Comparison of ENCODE assay signal across 8 cellular contexts in the genomic region with DNA sequence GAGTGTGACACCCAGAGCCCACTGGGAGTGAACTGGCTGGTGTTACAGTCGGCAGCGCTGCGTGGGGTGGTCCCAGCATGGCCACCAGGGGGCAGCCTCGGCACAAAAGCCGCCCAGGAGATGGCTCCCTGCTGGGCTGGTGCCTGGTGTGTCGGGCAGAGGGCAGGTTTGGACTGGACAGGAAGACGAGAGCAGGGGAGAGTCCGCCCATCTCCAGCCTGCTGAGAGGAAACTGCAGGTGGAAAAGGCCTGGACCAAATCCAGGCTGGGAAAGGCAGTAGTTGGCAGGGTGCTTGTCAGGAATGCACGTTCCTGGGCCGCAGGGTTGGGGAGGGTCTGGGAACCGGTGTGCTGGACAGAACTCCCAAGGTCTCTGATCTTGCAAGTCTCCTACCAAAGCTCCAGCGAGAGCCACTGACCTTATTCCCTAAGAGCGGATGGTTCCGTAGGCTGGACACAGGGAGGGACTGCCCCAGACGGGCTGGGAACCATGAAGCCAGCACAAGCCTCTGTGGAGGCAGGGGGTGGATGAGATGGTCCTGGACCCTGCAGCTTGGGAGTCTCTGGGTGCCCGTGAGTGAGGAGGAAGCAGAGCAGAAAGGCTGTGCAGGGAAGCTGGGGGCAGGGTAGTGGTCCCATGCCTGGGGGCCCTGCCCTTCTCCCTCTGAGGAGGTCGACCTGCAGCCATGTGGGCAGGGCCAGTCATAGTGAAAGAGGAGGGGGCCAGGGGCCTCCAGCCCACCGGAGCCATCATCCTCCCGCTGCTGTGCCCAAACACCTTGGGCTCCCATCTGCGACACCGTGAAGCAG. TPM values are rescaled to one million over a fixed set of nuclear protein-coding genes. Genes with fewer than 3 reads are reported as not detected.
DNase-seq lines count a peak whose midpoint lies in the region; ATAC-seq and TF ChIP-seq lines count a peak whose summit lies in the region.

No MANE protein-coding gene starts in this region.

- no peaks in the 10 kb centered on the region for H3K79me2 ChIP-seq in DND-41 (ENCODE audit: insufficient read depth, low read length)

- H3K27me3 Mint-ChIP-seq in activated T-cell treated with anti-CD3 and anti-CD28 coated beads, Interleukin-2, amount 50 U/mL, for 4 hours (ENCODE audit: low read depth), result peaks cover 29% of the 10 kb centered on the region
- H3K27me3 Mint-ChIP-seq in nephron progenitor cell (ENCODE audit: low read depth, poor library complexity), result peaks cover 56% of the 10 kb centered on the region
- peaks cover 21% of the 10 kb centered on the region for H3K27me3 Mint-ChIP-seq in stimulated activated naive CD8-positive, alpha-beta T cell treated with anti-CD3 and anti-CD28 coated beads, Interleukin-15, Interleukin-2, amounts not matched to agents 100 ng/mL and 50 ng/mL, for 24 hours

- H3K4me3 ChIP-seq in DND-41 (ENCODE audit: low read depth in 1 of 2, low read length in 2 of 2) (no peak overlapping the region), Peyer's patch (no peak overlapping the region), esophagus squamous epithelium (peak overlapping the region in 2 of 4 donors; percentile 69 to 77)

- no peaks in the 10 kb centered on the region for H3K36me3 Mint-ChIP-seq in activated T-cell treated with anti-CD3 and anti-CD28 coated beads, Interleukin-2, amount 50 U/mL, for 4 hours (ENCODE audit: insufficient read depth)
- H3K36me3 Mint-ChIP-seq in nephron progenitor cell (ENCODE audit: low read depth), result no peaks in the 10 kb centered on the region
- H3K36me3 Mint-ChIP-seq in stimulated activated naive CD8-positive, alpha-beta T cell treated with anti-CD3 and anti-CD28 coated beads, Interleukin-15, Interleukin-2, amounts not matched to agents 100 ng/mL and 50 ng/mL, for 24 hours (ENCODE audit: low read depth), result no peaks in the 10 kb centered on the region

- no peaks in the 10 kb centered on the region for H3K9me3 ChIP-seq in DND-41 (ENCODE audit: insufficient read depth, low read length, severe bottlenecking)
- H3K9me3 ChIP-seq in Peyer's patch, result no peaks in the 10 kb centered on the region
- H3K9me3 ChIP-seq in esophagus squamous epithelium, result no peaks in the 10 kb centered on the region

- peaks cover 3% of the 10 kb centered on the region for H4K20me1 ChIP-seq in DND-41 (ENCODE audit: insufficient read depth, low read length)

- intact Hi-C loops in esophagus squamous epithelium (cut with DNase I), result loop anchor here (2.0 kb wide), 1 partner anchor 70 kb away; no protein-coding TSS in a partner anchor

- 0 out of 2 replicates have a peak overlapping the region, but pooled peaks have one; percentile 41 for H2AFZ ChIP-seq in DND-41 (ENCODE audit: low read depth, low read length)

- TF ChIP-seq POLR2A in Peyer's patch (IDR thresholded peaks at IDR 0.05) (no peak), esophagus squamous epithelium (IDR thresholded peaks at IDR 0.05) (no peak)

- 24 to 48% methylated on average over 4 to 9 of the region's 21 CpGs for WGBS in esophagus squamous epithelium, 2 donors

- peaks cover 9% of the 10 kb centered on the region for H3K4me1 Mint-ChIP-seq in activated T-cell treated with anti-CD3 and anti-CD28 coated beads, Interleukin-2, amount 50 U/mL, for 4 hours (ENCODE audit: low read depth)
- peaks cover 25% of the 10 kb centered on the region for H3K4me1 Mint-ChIP-seq in nephron progenitor cell
- peaks cover 13% of the 10 kb centered on the region for H3K4me1 Mint-ChIP-seq in stimulated activated naive CD8-positive, alpha-beta T cell treated with anti-CD3 and anti-CD28 coated beads, Interleukin-15, Interleukin-2, amounts not matched to agents 100 ng/mL and 50 ng/mL, for 24 hours (ENCODE audit: low read depth)

- H3K9ac ChIP-seq in DND-41 (ENCODE audit: low read depth, low read length), result no peak overlapping the region

- H3K9me3 Mint-ChIP-seq in activated T-cell treated with anti-CD3 and anti-CD28 coated beads, Interleukin-2, amount 50 U/mL, for 4 hours, result no peaks in the 10 kb centered on the region
- no peaks in the 10 kb centered on the region for H3K9me3 Mint-ChIP-seq in nephron progenitor cell
- no peaks in the 10 kb centered on the region for H3K9me3 Mint-ChIP-seq in stimulated activated naive CD8-positive, alpha-beta T cell treated with anti-CD3 and anti-CD28 coated beads, Interleukin-15, Interleukin-2, amounts not matched to agents 100 ng/mL and 50 ng/mL, for 24 hours

- H3K27ac ChIP-seq in DND-41 (ENCODE audit: low read length), result no peak overlapping the region
- H3K27ac ChIP-seq in Peyer's patch, result no peak overlapping the region
- peak overlapping the region in 3 of 4 donors; percentile 23 to 97 (median 46) for H3K27ac ChIP-seq in esophagus squamous epithelium

- H3K4me2 ChIP-seq in DND-41 (ENCODE audit: insufficient read depth, low read length), result no peak overlapping the region

- no peaks in the 10 kb centered on the region for H3K27me3 ChIP-seq in DND-41 (ENCODE audit: insufficient read depth, low read length, poor library complexity)
- no peaks in the 10 kb centered on the region for H3K27me3 ChIP-seq in Peyer's patch
- peaks cover 0 to 26% (median 0%) of the 10 kb centered on the region in 4 donors for H3K27me3 ChIP-seq in esophagus squamous epithelium

- TF ChIP-seq CTCF in DND-41 (IDR thresholded peaks at IDR 0.05; ENCODE audit: borderline replicate concordance, extremely low read depth, low read length, poor library complexity, severe bottlenecking) (peak; percentile 88), Peyer's patch (IDR thresholded peaks at IDR 0.05) (peak; percentile 92 to 96 (median 94)), esophagus squamous epithelium (IDR thresholded peaks at IDR 0.05) (peak; percentile 85 to 98 (median 97)), nephron progenitor cell (IDR thresholded peaks at IDR 0.05) (peak; percentile 93)

- no peaks in the 10 kb centered on the region for H3K36me3 ChIP-seq in DND-41 (ENCODE audit: insufficient read depth, low read length)
- no peaks in the 10 kb centered on the region for H3K36me3 ChIP-seq in Peyer's patch
- no peaks in the 10 kb centered on the region for H3K36me3 ChIP-seq in esophagus squamous epithelium

- H3K4me1 ChIP-seq in DND-41 (ENCODE audit: insufficient read depth, low read length), result no peaks in the 10 kb centered on the region; the same call in 1 of the 2 replicates
- H3K4me1 ChIP-seq in Peyer's patch, result peaks cover 4 to 66% (median 17%) of the 10 kb centered on the region in 4 donors
- peaks cover 67 to 92% (median 69%) of the 10 kb centered on the region in 3 donors for H3K4me1 ChIP-seq in esophagus squamous epithelium

- DNase-seq in DND-41 (peak; percentile 79), HPDE6-E6E7 (ENCODE audit: extremely low spot score) (peak; percentile 71), Peyer's patch (peak; percentile 76 to 93 (median 92)), esophagus squamous epithelium (lab: John Stamatoyannopoulos, UW) (no peak), nephron progenitor cell (peak; percentile 90)
- peak; percentile 88 for DNase-seq in activated T-cell treated with anti-CD3 and anti-CD28 coated beads, Interleukin-2, amount 50 U/mL, for 4 hours

- peak; percentile 92 for ATAC-seq in DND-41 (ENCODE audit: insufficient read depth, low read depth)
- ATAC-seq in activated T-cell treated with anti-CD3 and anti-CD28 coated beads, Interleukin-2, amount 50 U/mL, for 4 hours, result peak; percentile 79 to 82
- ATAC-seq in HG03520 (IDR thresholded peaks at IDR 0.05; ENCODE audit: unreplicated experiment), result no peak

- peak overlapping the region; percentile 67 for H3K4me3 Mint-ChIP-seq in activated T-cell treated with anti-CD3 and anti-CD28 coated beads, Interleukin-2, amount 50 U/mL, for 4 hours
- H3K4me3 Mint-ChIP-seq in nephron progenitor cell, result peak overlapping the region; percentile 68
- H3K4me3 Mint-ChIP-seq in stimulated activated naive CD8-positive, alpha-beta T cell treated with anti-CD3 and anti-CD28 coated beads, Interleukin-15, Interleukin-2, amounts not matched to agents 100 ng/mL and 50 ng/mL, for 24 hours, result peak overlapping the region; percentile 57

- H3K27ac Mint-ChIP-seq in nephron progenitor cell, result no peak overlapping the region
- H3K27ac Mint-ChIP-seq in stimulated activated naive CD8-positive, alpha-beta T cell treated with anti-CD3 and anti-CD28 coated beads, Interleukin-15, Interleukin-2, amounts not matched to agents 100 ng/mL and 50 ng/mL, for 24 hours, result no peak overlapping the region

RNA-seq across cellular contexts. Expression of a gene that starts 1.8 kb away (rescaled TPM):
- total RNA-seq in Peyer's patch, result 10 to 100 TPM in 3 of 4 donors, 1 to 10 TPM in 1; 3.2 to 19.0 (median 10.7) TPM
- total RNA-seq in activated T-cell treated with anti-CD3 and anti-CD28 coated beads, Interleukin-2, amount 50 U/mL, for 4 hours, result under 1 TPM; under 0.01 to 0.08 (median 0.05) TPM
- total RNA-seq in esophagus squamous epithelium, result 100 to 1,000 TPM; 147 to 313 (median 172) TPM

RNA-seq across cellular contexts. Expression of a gene that starts 9.2 kb away (rescaled TPM):
- total RNA-seq in Peyer's patch (1 to 10 TPM in 2 of 4 donors, under 1 TPM in 1, not detected in 1; 0.88 to 3.8 (median 2.8) TPM), esophagus squamous epithelium (10 to 100 TPM in 1 of 4 donors, 1 to 10 TPM in 3; 5.5 to 19.3 (median 7.3) TPM)
- total RNA-seq in activated T-cell treated with anti-CD3 and anti-CD28 coated beads, Interleukin-2, amount 50 U/mL, for 4 hours, result 1 to 10 TPM; 2.9 to 3.8 (median 3.3) TPM

RNA-seq across cellular contexts. Expression of a gene that starts 44.5 kb away (rescaled TPM):
- total RNA-seq in Peyer's patch, result 1 to 10 TPM; 3.7 to 9.1 (median 6.6) TPM
- total RNA-seq in activated T-cell treated with anti-CD3 and anti-CD28 coated beads, Interleukin-2, amount 50 U/mL, for 4 hours, result 10 to 100 TPM; 55.1 to 72.2 (median 58.3) TPM
- total RNA-seq in esophagus squamous epithelium, result 10 to 100 TPM; 15.3 to 35.0 (median 23.3) TPM

RNA-seq across cellular contexts. Expression of a gene that starts 51.7 kb away (rescaled TPM):
- 1 to 10 TPM in 2 of 4 donors, not detected in 2; 1.7 to 4.1 TPM for total RNA-seq in Peyer's patch
- under 1 TPM in 1 of 3 donors, not detected in 2; 0.08 TPM for total RNA-seq in activated T-cell treated with anti-CD3 and anti-CD28 coated beads, Interleukin-2, amount 50 U/mL, for 4 hours
- under 1 TPM; 0.18 to 0.95 (median 0.64) TPM for total RNA-seq in esophagus squamous epithelium

Comparison
In these comparisons a context has a peak if more than half of its experiments do, and no peak if none do; other contexts are left out.
1. H3K27ac ChIP-seq: peak in esophagus squamous epithelium (3 of 4); none in DND-41 (single experiment) and Peyer's patch (0 of 4).
2. RNA of a gene that starts 1.8 kb away (total RNA-seq): 147 to 313 TPM in esophagus squamous epithelium; 3.2 to 19.0 TPM in Peyer's patch and under 0.01 to 0.08 TPM in activated T-cell treated with anti-CD3 and anti-CD28 coated beads, Interleukin-2, amount 50 U/mL, for 4 hours; every median in the first group is over 4 times any median in the second.
3. Peak in every context shown above with its lines, with median percentiles within 50 percentile points of each other: CTCF ChIP-seq and H3K4me3 Mint-ChIP-seq.